Comparison of ENCODE assay signal across 14 cellular contexts in the genomic region with DNA sequence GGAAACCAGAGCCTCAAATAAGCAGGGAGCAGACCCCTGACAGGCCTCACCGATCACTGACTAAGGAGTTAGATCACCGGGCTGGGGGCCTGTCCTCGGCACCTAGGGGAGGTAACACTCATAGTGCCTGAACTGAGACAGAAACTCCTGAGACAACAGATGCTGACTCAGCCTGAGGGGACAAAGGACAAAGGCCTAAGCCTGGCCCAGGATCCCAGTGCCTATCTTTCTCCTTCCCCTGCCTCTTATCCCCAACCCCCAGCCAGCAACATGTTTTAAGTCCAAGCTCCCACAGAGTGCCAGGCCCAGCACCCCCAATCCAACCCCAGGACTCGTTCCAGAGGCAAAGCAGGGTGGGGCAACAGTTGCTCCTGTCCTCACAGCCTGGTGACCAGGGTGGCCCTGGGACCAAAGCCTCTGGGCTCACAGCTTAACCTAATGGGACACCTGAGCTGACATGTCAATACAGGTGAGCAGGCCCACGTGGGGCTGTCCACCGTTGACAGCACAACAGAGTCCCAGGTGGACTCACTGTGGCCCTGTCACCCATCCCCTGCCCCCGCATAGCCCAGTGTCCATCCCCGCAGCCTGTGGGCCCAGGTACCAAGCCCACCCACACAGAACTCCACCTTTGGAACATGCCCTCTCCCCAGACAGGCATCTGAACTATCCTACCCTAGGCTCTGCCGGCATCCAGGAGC. TPM values are rescaled to one million over a fixed set of nuclear protein-coding genes. Genes with fewer than 3 reads are reported as not detected.
DNase-seq lines count a peak whose midpoint lies in the region; ATAC-seq and TF ChIP-seq lines count a peak whose summit lies in the region.
"Had no signal": no experiment of that assay in that cellular context is flagged by ENCODE, and none has a peak within 500 bp of the region (broad histone marks: within the 10 kb centered on the region; RNA-seq: fewer than 3 reads in every experiment).

No MANE protein-coding gene starts in this region.

- H3K4ac ChIP-seq in neuronal stem cell (ENCODE audit: low read length): peak overlapping the region; percentile 71

- peak overlapping the region; percentile 2 for H2AK5ac ChIP-seq in neuronal stem cell (ENCODE audit: low read depth, low read length)

- H3K4me3 Mint-ChIP-seq in activated CD8-positive, alpha-beta memory T cell treated with anti-CD3 and anti-CD28 coated beads, Interleukin-2, amount 10 ng/mL, durations not matched to agents 7 days and 5 days: no peak overlapping the region
- H3K4me3 Mint-ChIP-seq: activated CD4-positive, alpha-beta T cell treated with anti-CD3 and anti-CD28 coated beads, Interleukin-2, amount 10 ng/mL, durations not matched to agents 24 days and 14 days had no signal

- in situ Hi-C loops in G401 (cut with HindIII; ENCODE audit: low sequenced_read_pairs): no loop called here

- H2BK12ac ChIP-seq in neuronal stem cell (ENCODE audit: low read length): peak overlapping the region; percentile 73

- DNase-seq in NT2/D1 (ENCODE audit: low read depth, low spot score): no peak
- no peak for DNase-seq in neuronal stem cell (ENCODE audit: low spot score)
- no peak for DNase-seq in tibial artery
- no peak for DNase-seq in activated CD8-positive, alpha-beta memory T cell treated with anti-CD3 and anti-CD28 coated beads, Interleukin-2, amount 10 ng/mL, durations not matched to agents 7 days and 5 days
- DNase-seq in G401 (ENCODE audit: low spot score): no peak
- DNase-seq: activated CD4-positive, alpha-beta T cell treated with anti-CD3 and anti-CD28 coated beads, Interleukin-2, amount 10 ng/mL, durations not matched to agents 24 days and 14 days; activated T-cell treated with anti-CD3 and anti-CD28 coated beads, Interleukin-2, amount 50 U/mL, for 48 hours; adrenal gland; foreskin melanocyte; HCEC 1CT; MM.1S had no signal

- 70% methylated on average over 6 of the region's 9 CpGs; no CpG with 5 or more reads in 1 of the 2 donors for WGBS in gastroesophageal sphincter (ENCODE audit: low coverage in 1 of 2), 2 donors
- WGBS in neuronal stem cell (ENCODE audit: extremely low coverage in 2 of 2, insufficient read length in 2 of 2, insufficient replicate concordance in 1 of 2), 2 donors: no CpG with 5 or more reads among the region's 9 CpGs

- H3K4me3 ChIP-seq in NT2/D1 (ENCODE audit: insufficient read length, low read depth) (no peak overlapping the region), gastroesophageal sphincter (peak overlapping the region in 1 of 2 donors; percentile 43), neuronal stem cell (ENCODE audit: low read length in 2 of 2) (no peak overlapping the region), tibial artery (no peak overlapping the region)
- H3K4me3 ChIP-seq: adrenal gland had no signal

- H3K79me1 ChIP-seq in neuronal stem cell (ENCODE audit: low read depth, low read length): no peaks in the 10 kb centered on the region

- H3K9ac ChIP-seq in NT2/D1 (ENCODE audit: insufficient read length, low read depth): peak overlapping the region; percentile 62
- H3K9ac ChIP-seq in neuronal stem cell (ENCODE audit: low read depth, low read length, poor library complexity): no peak overlapping the region

- no peaks in the 10 kb centered on the region for H3K9me3 Mint-ChIP-seq in activated CD8-positive, alpha-beta memory T cell treated with anti-CD3 and anti-CD28 coated beads, Interleukin-2, amount 10 ng/mL, durations not matched to agents 7 days and 5 days (ENCODE audit: low read depth)
- H3K9me3 Mint-ChIP-seq: activated CD4-positive, alpha-beta T cell treated with anti-CD3 and anti-CD28 coated beads, Interleukin-2, amount 10 ng/mL, durations not matched to agents 24 days and 14 days had no signal

- no peak overlapping the region for H3K27ac Mint-ChIP-seq in activated CD8-positive, alpha-beta memory T cell treated with anti-CD3 and anti-CD28 coated beads, Interleukin-2, amount 10 ng/mL, durations not matched to agents 7 days and 5 days
- H3K27ac Mint-ChIP-seq: activated CD4-positive, alpha-beta T cell treated with anti-CD3 and anti-CD28 coated beads, Interleukin-2, amount 10 ng/mL, durations not matched to agents 24 days and 14 days had no signal

- peak overlapping the region; percentile 34 for H3K23ac ChIP-seq in neuronal stem cell (ENCODE audit: low read depth, low read length, poor library complexity)

- H2BK15ac ChIP-seq in neuronal stem cell (ENCODE audit: low read length): peak overlapping the region; percentile 84

- H2AFZ ChIP-seq in neuronal stem cell (ENCODE audit: low read length): no peak overlapping the region

- H3K18ac ChIP-seq in neuronal stem cell (ENCODE audit: low read length): peak overlapping the region; percentile 91

- peaks cover 31% of the 10 kb centered on the region for H3K4me1 ChIP-seq in NT2/D1 (ENCODE audit: insufficient read depth, insufficient read length)
- H3K4me1 ChIP-seq in gastroesophageal sphincter: peaks cover 8 to 97% (median 20%) of the 10 kb centered on the region in 3 donors
- peaks cover 0 to 22% of the 10 kb centered on the region in 2 donors for H3K4me1 ChIP-seq in neuronal stem cell (ENCODE audit: control insufficient read depth in 2 of 2, insufficient read depth in 1 of 2, low read depth in 1 of 2, low read length in 2 of 2)
- H3K4me1 ChIP-seq in tibial artery: peaks cover 4 to 98% (median 60%) of the 10 kb centered on the region in 4 donors

- H3K9me3 ChIP-seq in NT2/D1 (ENCODE audit: insufficient read depth, low read length) (no peaks in the 10 kb centered on the region), gastroesophageal sphincter (no peaks in the 10 kb centered on the region), neuronal stem cell (replicated peaks in 1 of 2; ENCODE audit: control insufficient read depth in 2 of 2, insufficient read depth in 1 of 2, low read depth in 1 of 2, low read length in 2 of 2) (no peaks in the 10 kb centered on the region), tibial artery (no peaks in the 10 kb centered on the region)
- H3K9me3 ChIP-seq: adrenal gland had no signal

- H3K27ac ChIP-seq in gastroesophageal sphincter: peak overlapping the region; percentile 90 to 99 (median 92)
- no peak overlapping the region for H3K27ac ChIP-seq in neuronal stem cell (replicated peaks; ENCODE audit: low read length)
- H3K27ac ChIP-seq in tibial artery: peak overlapping the region; percentile 90 to 96

- H2BK5ac ChIP-seq in neuronal stem cell (ENCODE audit: low read length): peak overlapping the region; percentile 66

- no peaks in the 10 kb centered on the region for H3K36me3 Mint-ChIP-seq in activated CD8-positive, alpha-beta memory T cell treated with anti-CD3 and anti-CD28 coated beads, Interleukin-2, amount 10 ng/mL, durations not matched to agents 7 days and 5 days

- H3K4me1 Mint-ChIP-seq in activated CD8-positive, alpha-beta memory T cell treated with anti-CD3 and anti-CD28 coated beads, Interleukin-2, amount 10 ng/mL, durations not matched to agents 7 days and 5 days: no peaks in the 10 kb centered on the region
- H3K4me1 Mint-ChIP-seq: activated CD4-positive, alpha-beta T cell treated with anti-CD3 and anti-CD28 coated beads, Interleukin-2, amount 10 ng/mL, durations not matched to agents 24 days and 14 days had no signal

- TF ChIP-seq CTCF in gastroesophageal sphincter (IDR thresholded peaks at IDR 0.05): no peak
- TF ChIP-seq CTCF in tibial artery (IDR thresholded peaks at IDR 0.05): no peak

- H4K8ac ChIP-seq in neuronal stem cell (ENCODE audit: low read depth, low read length): no peak overlapping the region

- TF ChIP-seq EP300 in gastroesophageal sphincter (IDR thresholded peaks at IDR 0.05): no peak

- H3K27me3 ChIP-seq in NT2/D1 (ENCODE audit: insufficient read depth, insufficient read length) (peaks cover 2% of the 10 kb centered on the region), gastroesophageal sphincter (no peaks in the 10 kb centered on the region), neuronal stem cell (ENCODE audit: control insufficient read depth in 3 of 3, insufficient read depth in 3 of 3, low read depth in 1 of 3, low read length in 3 of 3) (peaks cover 0 to 23% (median 0%) of the 10 kb centered on the region in 3 experiments), tibial artery (no peaks in the 10 kb centered on the region)
- H3K27me3 ChIP-seq: adrenal gland had no signal

- peak overlapping the region; percentile 72 for H3K14ac ChIP-seq in neuronal stem cell (ENCODE audit: low read length)

- intact Hi-C loops in tibial artery (cut with DNase I; ENCODE audit: low total_unique reads): no loop called here

- no peaks in the 10 kb centered on the region for H3K36me3 ChIP-seq in NT2/D1 (ENCODE audit: insufficient read depth, insufficient read length, low read length)
- no peaks in the 10 kb centered on the region for H3K36me3 ChIP-seq in gastroesophageal sphincter
- no peaks in the 10 kb centered on the region for H3K36me3 ChIP-seq in neuronal stem cell (replicated peaks in 1 of 2; ENCODE audit: control insufficient read depth in 2 of 2, insufficient read depth in 2 of 2, low read length in 2 of 2)
- no peaks in the 10 kb centered on the region for H3K36me3 ChIP-seq in tibial artery
- H3K36me3 ChIP-seq: adrenal gland had no signal

- CTCF ChIA-PET in activated CD8-positive, alpha-beta memory T cell treated with anti-CD3 and anti-CD28 coated beads, Interleukin-2, amount 10 ng/mL, durations not matched to agents 7 days and 5 days (lab: Charles Lee): no interaction called here

- H3K27me3 Mint-ChIP-seq in activated CD8-positive, alpha-beta memory T cell treated with anti-CD3 and anti-CD28 coated beads, Interleukin-2, amount 10 ng/mL, durations not matched to agents 7 days and 5 days: peaks cover 7% of the 10 kb centered on the region
- H3K27me3 Mint-ChIP-seq: activated CD4-positive, alpha-beta T cell treated with anti-CD3 and anti-CD28 coated beads, Interleukin-2, amount 10 ng/mL, durations not matched to agents 24 days and 14 days had no signal

- TF ChIP-seq POLR2A in gastroesophageal sphincter (IDR thresholded peaks at IDR 0.05) (no peak), GM18505 (IDR thresholded peaks at IDR 0.05; ENCODE audit: borderline replicate concordance, extremely low read depth, insufficient read depth, insufficient read length) (no peak)

- peak overlapping the region; percentile 64 for H4K91ac ChIP-seq in neuronal stem cell (ENCODE audit: low read depth, low read length, poor library complexity)

- ATAC-seq in gastroesophageal sphincter (no peak), HG03196 (IDR thresholded peaks at IDR 0.05; ENCODE audit: unreplicated experiment) (no peak), GM18505 (IDR thresholded peaks at IDR 0.05; ENCODE audit: unreplicated experiment) (no peak)
- no peak for ATAC-seq in activated CD8-positive, alpha-beta memory T cell treated with anti-CD3 and anti-CD28 coated beads, Interleukin-2, amount 10 ng/mL, durations not matched to agents 7 days and 5 days

- no peak overlapping the region for H3K4me2 ChIP-seq in neuronal stem cell (ENCODE audit: insufficient read depth, low read length, poor library complexity, severe bottlenecking)

- H2BK120ac ChIP-seq in neuronal stem cell (ENCODE audit: low read depth, low read length): peak overlapping the region; percentile 44

RNA-seq across cellular contexts. Expression of a gene that starts 37.4 kb away (rescaled TPM):
- 100 to 1,000 TPM; 119 to 251 (median 185) TPM for total RNA-seq in gastroesophageal sphincter
- polyA plus RNA-seq in neuronal stem cell (2013, experiment 1 of 2): 2.2 TPM
- polyA plus RNA-seq in neuronal stem cell (2013, experiment 2 of 2): 2.2 TPM
- total RNA-seq in activated CD8-positive, alpha-beta memory T cell treated with anti-CD3 and anti-CD28 coated beads, Interleukin-2, amount 10 ng/mL, durations not matched to agents 7 days and 5 days: not detected
- total RNA-seq in G401 (2014; rRNA removed; shearing (Covaris generic)): 0.07 and 5.5 TPM in 2 replicates
- total RNA-seq: activated CD4-positive, alpha-beta T cell treated with anti-CD3 and anti-CD28 coated beads, Interleukin-2, amount 10 ng/mL, durations not matched to agents 24 days and 14 days had no signal

Comparison
In these comparisons a context has a peak if more than half of its experiments do, and no peak if none do; other contexts are left out.
1. RNA of a gene that starts 37.4 kb away (total RNA-seq): 119 to 251 TPM in gastroesophageal sphincter; 0.07 to 5.5 TPM in G401 and not detected in activated CD8-positive, alpha-beta memory T cell treated with anti-CD3 and anti-CD28 coated beads, Interleukin-2, amount 10 ng/mL, durations not matched to agents 7 days and 5 days; every median in the first group is over 10 times any median in the second.